ENCODE assay signal across 2 cellular contexts in genomic region chr11:47587733-47588326, GRCh38.
TF ChIP-seq lines count a peak whose summit lies in the region.

No MANE protein-coding gene starts in this region.

TF ChIP-seq in HEK293, 187 proteins besides CTCF, POLR2A, EP300 and RAD21:
- TF ChIP-seq ZFHX2 (tag by site-specific recombination; conservative IDR thresholded peaks at IDR 0.05): no peak
- TF ChIP-seq PRDM10 (tag by site-specific recombination; IDR thresholded peaks at IDR 0.05): peak; percentile 78
- no peak for TF ChIP-seq ZNF514 (tag by site-specific recombination; IDR thresholded peaks at IDR 0.05)
- no peak for TF ChIP-seq ZNF433 (tag by site-specific recombination; IDR thresholded peaks at IDR 0.05; ENCODE audit: low read depth)

TF ChIP-seq in HepG2, 621 proteins besides CTCF, POLR2A, EP300 and RAD21 (continues in another document):
- TF ChIP-seq KAT8 (CRISPR knock-in tag; IDR thresholded peaks at IDR 0.05) (no peak), PHF8 (CRISPR knock-in tag; IDR thresholded peaks at IDR 0.05) (peak; percentile 42; the same call in 1 of the 2 replicates), ZNF883 (CRISPR knock-in tag; IDR thresholded peaks at IDR 0.05; ENCODE audit: not compliant biosample characterization) (peak; percentile 40), ZNF12 (CRISPR knock-in tag; IDR thresholded peaks at IDR 0.05) (0 out of 2 replicates have a peak, but pooled peaks have one; percentile 40), MAZ (IDR thresholded peaks at IDR 0.05; ENCODE audit: borderline replicate concordance, low read depth, low read length) (no peak), MAZ (CRISPR knock-in tag; IDR thresholded peaks at IDR 0.05; ENCODE audit: low read depth) (peak; percentile 62; the same call in 1 of the 2 replicates), AGO2 (optimal IDR thresholded peaks at IDR 0.05; ENCODE audit: low read depth, low read length) (peak; percentile 20), ZNF234 (CRISPR knock-in tag; conservative IDR thresholded peaks at IDR 0.05) (0 out of 2 replicates have a peak, but pooled peaks have one; percentile 27), CHCHD3 (CRISPR knock-in tag; IDR thresholded peaks at IDR 0.05) (0 out of 2 replicates have a peak, but pooled peaks have one; percentile 36), ATF3 (CRISPR knock-in tag; IDR thresholded peaks at IDR 0.05) (no peak), ZNF614 (CRISPR knock-in tag; IDR thresholded peaks at IDR 0.05; ENCODE audit: borderline replicate concordance) (peak; percentile 43; the same call in 1 of the 2 replicates), ARNTL (CRISPR knock-in tag; IDR thresholded peaks at IDR 0.05) (0 out of 2 replicates have a peak, but pooled peaks have one; percentile 58), ZNF546 (CRISPR knock-in tag; conservative IDR thresholded peaks at IDR 0.05) (0 out of 2 replicates have a peak, but pooled peaks have one; percentile 58), ATF1 (CRISPR knock-in tag; IDR thresholded peaks at IDR 0.05) (no peak), CREB1 (IDR thresholded peaks at IDR 0.05) (no peak), CREB1 (CRISPR knock-in tag; IDR thresholded peaks at IDR 0.05) (no peak), ZNF709 (CRISPR knock-in tag; IDR thresholded peaks at IDR 0.05) (no peak), ZNF704 (CRISPR knock-in tag; IDR thresholded peaks at IDR 0.05; ENCODE audit: borderline replicate concordance) (peak; percentile 43; the same call in 1 of the 2 replicates), ZNF138 (CRISPR knock-in tag; IDR thresholded peaks at IDR 0.05; ENCODE audit: low read depth) (peak; percentile 72; the same call in 1 of the 2 replicates), TARDBP (CRISPR knock-in tag; IDR thresholded peaks at IDR 0.05) (peak; percentile 64; the same call in 1 of the 2 replicates), ZNF263 (CRISPR knock-in tag; IDR thresholded peaks at IDR 0.05) (peak; percentile 74), NR1H2 (CRISPR knock-in tag; IDR thresholded peaks at IDR 0.05; ENCODE audit: borderline replicate concordance, low read depth) (0 out of 2 replicates have a peak, but pooled peaks have one; percentile 77), REPIN1 (CRISPR knock-in tag; IDR thresholded peaks at IDR 0.05; ENCODE audit: borderline replicate concordance, low read depth) (peak; percentile 43; the same call in 1 of the 2 replicates), ZNF33B (CRISPR knock-in tag; IDR thresholded peaks at IDR 0.05) (no peak), HOXA9 (CRISPR knock-in tag; IDR thresholded peaks at IDR 0.05; ENCODE audit: borderline replicate concordance) (no peak), ZNF264 (CRISPR knock-in tag; IDR thresholded peaks at IDR 0.05) (0 out of 2 replicates have a peak, but pooled peaks have one; percentile 46), ZNF318 (CRISPR knock-in tag; IDR thresholded peaks at IDR 0.05) (no peak), CSRNP1 (CRISPR knock-in tag; IDR thresholded peaks at IDR 0.05) (peak; percentile 80; the same call in 1 of the 2 replicates), ZNF674 (CRISPR knock-in tag; IDR thresholded peaks at IDR 0.05; ENCODE audit: low read depth) (0 out of 2 replicates have a peak, but pooled peaks have one; percentile 80), BORCS8-MEF2B (CRISPR knock-in tag; IDR thresholded peaks at IDR 0.05) (peak; percentile 74; the same call in 1 of the 2 replicates), HNF1B (CRISPR knock-in tag; IDR thresholded peaks at IDR 0.05) (peak; percentile 47; the same call in 1 of the 2 replicates), ATF7-NPFF (CRISPR knock-in tag; IDR thresholded peaks at IDR 0.05; ENCODE audit: low read depth) (peak; percentile 67; the same call in 1 of the 2 replicates), ZNF619 (CRISPR knock-in tag; IDR thresholded peaks at IDR 0.05) (no peak), ZNF280B (CRISPR knock-in tag; IDR thresholded peaks at IDR 0.05; ENCODE audit: borderline replicate concordance) (0 out of 2 replicates have a peak, but pooled peaks have one; percentile 19), ZNF547 (CRISPR knock-in tag; IDR thresholded peaks at IDR 0.05) (0 out of 2 replicates have a peak, but pooled peaks have one; percentile 12), PCBP1 (IDR thresholded peaks at IDR 0.05; ENCODE audit: borderline replicate concordance, low read depth, low read length) (peak; percentile 68; the same call in 1 of the 2 replicates), MEIS1 (CRISPR knock-in tag; IDR thresholded peaks at IDR 0.05; ENCODE audit: borderline replicate concordance) (peak; percentile 73; the same call in 1 of the 2 replicates), FOSL2 (CRISPR knock-in tag; IDR thresholded peaks at IDR 0.05) (0 out of 2 replicates have a peak, but pooled peaks have one; percentile 16), ZFY (CRISPR knock-in tag; IDR thresholded peaks at IDR 0.05) (peak; percentile 73), HNF4G (IDR thresholded peaks at IDR 0.05; ENCODE audit: borderline replicate concordance, low read depth, low read length) (peak; percentile 29; the same call in 1 of the 2 replicates), HNF4G (CRISPR knock-in tag; IDR thresholded peaks at IDR 0.05; ENCODE audit: borderline replicate concordance, low read depth) (no peak), ZHX1 (CRISPR knock-in tag; IDR thresholded peaks at IDR 0.05; ENCODE audit: low read depth) (0 out of 2 replicates have a peak, but pooled peaks have one; percentile 8), ZMYM3 (CRISPR knock-in tag; IDR thresholded peaks at IDR 0.05) (0 out of 2 replicates have a peak, but pooled peaks have one; percentile 7), NFYC (CRISPR knock-in tag; IDR thresholded peaks at IDR 0.05) (no peak)
